In genomic region chr17:16439303-16439791, GRCh38 we compare ENCODE assay signal across 7 cellular contexts.
DNase-seq lines count a peak whose midpoint lies in the region; ATAC-seq lines count a peak whose summit lies in the region.

No MANE protein-coding gene starts in this region.

- H3K9me3 ChIP-seq in adipocyte (ENCODE audit: control insufficient read depth, low read length) (no peaks in the 10 kb centered on the region), iPS-20b (ENCODE audit: insufficient read depth, low read depth, low read length) (no peaks in the 10 kb centered on the region)

- peak overlapping the region; percentile 99 for H3K9ac ChIP-seq in adipocyte (ENCODE audit: low read length)
- peak overlapping the region; percentile 98 for H3K9ac ChIP-seq in iPS-20b (ENCODE audit: low read depth, low read length)

- H3K27me3 ChIP-seq in adipocyte (replicated peaks; ENCODE audit: control insufficient read depth, insufficient read depth, low read length) (no peaks in the 10 kb centered on the region), iPS-20b (ENCODE audit: insufficient read depth, low read length) (no peaks in the 10 kb centered on the region)

- H3K36me3 Mint-ChIP-seq in stimulated activated naive B cell treated with anti-CD40 and anti-IgM and Interleukin-4, amounts not matched to agents 10 μg/mL and 1 μg/mL and 100 μg/mL, for 72 hours = peaks cover 56 to 72% of the 10 kb centered on the region in 2 donors

- DNase-seq in adipocyte (ENCODE audit: low read depth) (peak; percentile 66), DMS79 treated with DMSO at 0.1 percent for 48 hours (lab: John Stamatoyannopoulos, UW) (no peak), OCI-M2 (lab: John Stamatoyannopoulos, UW; ENCODE audit: unreplicated experiment) (no peak)
- DNase-seq in stimulated activated naive B cell treated with anti-CD40 and anti-IgM and Interleukin-4, amounts not matched to agents 10 μg/mL and 1 μg/mL and 100 μg/mL, for 72 hours = no peak

- no peaks in the 10 kb centered on the region for H3K27me3 Mint-ChIP-seq in stimulated activated naive B cell treated with anti-CD40 and anti-IgM and Interleukin-4, amounts not matched to agents 10 μg/mL and 1 μg/mL and 100 μg/mL, for 72 hours

- H3K4me1 ChIP-seq in adipocyte (ENCODE audit: control insufficient read depth, insufficient read depth, low read length) (peaks cover 52% of the 10 kb centered on the region), iPS-20b (ENCODE audit: insufficient read depth, low read length) (peaks cover 20% of the 10 kb centered on the region)

- H3K4me3 ChIP-seq in adipocyte (ENCODE audit: low read length) (peak overlapping the region; percentile 94), iPS-20b (ENCODE audit: low read length) (peak overlapping the region; percentile 98)

- no peaks in the 10 kb centered on the region for H3K9me3 Mint-ChIP-seq in stimulated activated naive B cell treated with anti-CD40 and anti-IgM and Interleukin-4, amounts not matched to agents 10 μg/mL and 1 μg/mL and 100 μg/mL, for 72 hours

- H3K4me1 Mint-ChIP-seq in stimulated activated naive B cell treated with anti-CD40 and anti-IgM and Interleukin-4, amounts not matched to agents 10 μg/mL and 1 μg/mL and 100 μg/mL, for 72 hours = peaks cover 39 to 74% of the 10 kb centered on the region in 2 donors

- peak overlapping the region; percentile 75 for H3K27ac ChIP-seq in iPS-20b (ENCODE audit: low read length)

- peak overlapping the region; percentile 97 to 100 for H3K4me3 Mint-ChIP-seq in stimulated activated naive B cell treated with anti-CD40 and anti-IgM and Interleukin-4, amounts not matched to agents 10 μg/mL and 1 μg/mL and 100 μg/mL, for 72 hours

- peak overlapping the region; percentile 100 for H3K27ac Mint-ChIP-seq in stimulated activated naive B cell treated with anti-CD40 and anti-IgM and Interleukin-4, amounts not matched to agents 10 μg/mL and 1 μg/mL and 100 μg/mL, for 72 hours

- ATAC-seq in GM18858 (IDR thresholded peaks at IDR 0.05; ENCODE audit: unreplicated experiment) (peak; percentile 9), HG03442 (IDR thresholded peaks at IDR 0.05; ENCODE audit: unreplicated experiment) (peak; percentile 5)
- ATAC-seq in stimulated activated naive B cell treated with anti-CD40 and anti-IgM and Interleukin-4, amounts not matched to agents 10 μg/mL and 1 μg/mL and 100 μg/mL, for 72 hours (replicated peaks) = peak; percentile 17 to 21

- peaks cover 45% of the 10 kb centered on the region for H3K36me3 ChIP-seq in adipocyte (ENCODE audit: control insufficient read depth, insufficient read depth, low read length, severe bottlenecking)
- peaks cover 52% of the 10 kb centered on the region for H3K36me3 ChIP-seq in iPS-20b (ENCODE audit: insufficient read depth, low read depth, low read length)
